Comparison of ENCODE assay signal across 8 cellular contexts in the genomic region with DNA sequence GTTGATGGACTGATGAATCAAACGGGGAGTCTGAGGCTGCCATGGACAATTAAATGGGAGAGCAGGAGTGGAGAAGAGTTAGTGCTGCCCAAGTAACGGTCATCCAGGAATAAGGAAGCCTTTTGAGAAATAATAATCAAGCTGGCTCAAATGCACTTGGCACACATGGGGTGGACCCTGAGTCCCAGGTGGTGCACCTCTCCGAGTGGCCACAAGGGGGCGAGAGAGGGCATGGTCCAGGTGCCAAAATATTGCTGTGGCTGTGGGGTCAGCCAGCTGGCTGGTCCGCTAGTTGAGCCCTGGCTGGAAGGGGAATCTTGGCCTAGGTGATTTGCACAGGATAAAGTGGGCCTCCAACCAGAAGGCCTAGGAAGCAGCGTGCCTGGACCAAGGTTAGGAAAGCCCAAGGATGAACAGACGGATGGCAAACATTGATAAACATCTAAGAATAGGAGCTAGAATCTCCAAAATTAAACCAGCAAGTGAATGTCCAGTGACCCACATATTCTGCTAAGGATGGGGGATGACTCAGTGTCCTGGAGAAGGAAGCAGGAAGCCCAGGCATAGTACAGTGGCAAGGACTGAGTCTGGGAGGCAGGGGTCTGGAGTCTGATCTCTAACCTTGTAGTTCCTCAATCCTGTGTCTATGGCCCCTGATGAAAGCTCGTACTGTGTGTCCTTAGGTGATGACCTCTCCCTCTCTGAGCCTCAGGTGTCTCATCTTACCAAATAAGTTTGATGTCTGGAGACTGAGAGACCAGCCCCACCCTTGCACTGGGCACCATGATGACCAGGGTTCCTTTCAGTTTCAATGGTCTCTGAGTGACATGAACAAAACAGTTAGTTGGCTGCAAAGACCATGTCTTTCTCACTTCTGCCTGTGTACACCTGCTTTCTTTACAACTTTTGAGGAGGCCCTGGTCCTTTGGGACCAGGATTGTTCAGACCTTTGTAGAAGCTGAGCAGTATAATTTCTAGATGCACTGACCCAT. TPM values are rescaled to one million over a fixed set of nuclear protein-coding genes. Genes with fewer than 3 reads are reported as not detected.
DNase-seq lines count a peak whose midpoint lies in the region; ATAC-seq and TF ChIP-seq lines count a peak whose summit lies in the region.

No MANE protein-coding gene starts in this region.

- H3K4me1 ChIP-seq in CD8-positive, alpha-beta T cell (ENCODE audit: insufficient read depth, low read length): no peaks in the 10 kb centered on the region

- H3K27me3 ChIP-seq in CD8-positive, alpha-beta T cell (ENCODE audit: insufficient read depth, low read length): no peaks in the 10 kb centered on the region
- no peaks in the 10 kb centered on the region for H3K27me3 ChIP-seq in dorsolateral prefrontal cortex

- no peak overlapping the region for H3K27ac ChIP-seq in CD8-positive, alpha-beta T cell (ENCODE audit: low read depth, low read length)
- H3K27ac ChIP-seq in dorsolateral prefrontal cortex: no peak overlapping the region

- peak; percentile 97 for TF ChIP-seq CTCF in CD8-positive, alpha-beta T cell (IDR thresholded peaks at IDR 0.05)
- TF ChIP-seq CTCF in dorsolateral prefrontal cortex (IDR thresholded peaks at IDR 0.05 in 54 of 56, conservative IDR thresholded peaks at IDR 0.05 in 2 of 56; ENCODE audit: low read depth in 1 of 56, partially characterized antibody in 56 of 56) (peak; percentile 78 to 99 (median 94)), mesothelial cell of epicardium (IDR thresholded peaks at IDR 0.05; ENCODE audit: unreplicated experiment) (peak; percentile 99)

- H3K9me3 Mint-ChIP-seq in CD8-positive, alpha-beta T cell: no peaks in the 10 kb centered on the region
- no peaks in the 10 kb centered on the region for H3K9me3 Mint-ChIP-seq in mesothelial cell of epicardium

- intact Hi-C loops in CD8-positive, alpha-beta T cell (cut with DNase I, micrococcal nuclease): loop anchor here (1.0 to 10.0 kb wide), 6 partner anchors 174 to 613 kb away; no protein-coding TSS in a partner anchor
- intact Hi-C loops in dorsolateral prefrontal cortex (cut with DNase I): loop anchor here in 1 of 2 donors (2.0 to 5.0 kb wide), 2 partner anchors 175 to 274 kb away; no protein-coding TSS in a partner anchor

- CTCF ChIA-PET in CD8-positive, alpha-beta T cell (lab: Charles Lee): interaction anchor here (0.5 to 3.6 kb wide), 29 partner anchors 9 to 604 kb away, joined by 3 to 39 read pairs (median 4); partner anchors contain the start of gene SHB

- peak; percentile 34 to 85 (median 66) for DNase-seq in CD8-positive, alpha-beta T cell
- DNase-seq in MV-4-11 (lab: John Stamatoyannopoulos, UW): peak; percentile 27
- DNase-seq in activated CD4-positive, alpha-beta T cell treated with anti-CD3 and anti-CD28 coated beads, Interleukin-2, amount 50 U/mL, for 1 hour: peak; percentile 67
- DNase-seq in dorsolateral prefrontal cortex: peak; percentile 57 to 85 (median 76)
- peak; percentile 59 to 90 for DNase-seq in mesothelial cell of epicardium (ENCODE audit: low spot score in 2 of 2, unreplicated experiment in 2 of 2)
- DNase-seq in stimulated activated CD8-positive, alpha-beta memory T cell treated with anti-CD3 and anti-CD28 coated beads, Interleukin-4, amount 100 ng/mL, for 48 hours: peak; percentile 88
- DNase-seq in NCI-H526 treated with DMSO at 0.1 percent for 48 hours (lab: John Stamatoyannopoulos, UW): no peak

- no peaks in the 10 kb centered on the region for H3K36me3 Mint-ChIP-seq in CD8-positive, alpha-beta T cell
- no peaks in the 10 kb centered on the region for H3K36me3 Mint-ChIP-seq in mesothelial cell of epicardium

- peaks cover 8% of the 10 kb centered on the region for H3K27me3 Mint-ChIP-seq in CD8-positive, alpha-beta T cell (ENCODE audit: low read depth)
- no peaks in the 10 kb centered on the region for H3K27me3 Mint-ChIP-seq in mesothelial cell of epicardium (ENCODE audit: low read depth)

- H3K36me3 ChIP-seq in CD8-positive, alpha-beta T cell (ENCODE audit: insufficient read depth, low read length): no peaks in the 10 kb centered on the region

- POLR2A ChIA-PET in CD8-positive, alpha-beta T cell (lab: Charles Lee): interaction anchor here (1.1 kb wide), 1 partner anchor 11 kb away, joined by 4 read pairs; no protein-coding TSS in a partner anchor

- H3K4me1 Mint-ChIP-seq in CD8-positive, alpha-beta T cell (ENCODE audit: low read depth): no peaks in the 10 kb centered on the region
- H3K4me1 Mint-ChIP-seq in mesothelial cell of epicardium: peaks cover 4% of the 10 kb centered on the region

- no peak overlapping the region for H3K4me3 ChIP-seq in CD8-positive, alpha-beta T cell (ENCODE audit: low read depth, low read length)
- H3K4me3 ChIP-seq in dorsolateral prefrontal cortex: no peak overlapping the region

- peak; percentile 86 for ATAC-seq in CD8-positive, alpha-beta T cell
- peak; percentile 66 for ATAC-seq in GM19395 (IDR thresholded peaks at IDR 0.05; ENCODE audit: unreplicated experiment)

- no peak overlapping the region for H3K27ac Mint-ChIP-seq in CD8-positive, alpha-beta T cell
- no peak overlapping the region for H3K27ac Mint-ChIP-seq in mesothelial cell of epicardium

- H3K9me3 ChIP-seq in CD8-positive, alpha-beta T cell (ENCODE audit: low read length): no peaks in the 10 kb centered on the region

- no peak overlapping the region for H3K4me3 Mint-ChIP-seq in CD8-positive, alpha-beta T cell
- no peak overlapping the region for H3K4me3 Mint-ChIP-seq in mesothelial cell of epicardium

RNA-seq across cellular contexts. Expression of gene SHB, which starts 19.2 kb away (rescaled TPM):
- total RNA-seq in CD8-positive, alpha-beta T cell: 1 to 10 TPM; 2.4 to 3.0 TPM
- total RNA-seq in dorsolateral prefrontal cortex (10 to 100 TPM in 104 of 120 experiments, 1 to 10 TPM in 16; 6.0 to 49.5 (median 17.2) TPM), mesothelial cell of epicardium (33.7 to 35.5 TPM (median 35.4 TPM) in 3 replicates)
